In the genomic region with DNA sequence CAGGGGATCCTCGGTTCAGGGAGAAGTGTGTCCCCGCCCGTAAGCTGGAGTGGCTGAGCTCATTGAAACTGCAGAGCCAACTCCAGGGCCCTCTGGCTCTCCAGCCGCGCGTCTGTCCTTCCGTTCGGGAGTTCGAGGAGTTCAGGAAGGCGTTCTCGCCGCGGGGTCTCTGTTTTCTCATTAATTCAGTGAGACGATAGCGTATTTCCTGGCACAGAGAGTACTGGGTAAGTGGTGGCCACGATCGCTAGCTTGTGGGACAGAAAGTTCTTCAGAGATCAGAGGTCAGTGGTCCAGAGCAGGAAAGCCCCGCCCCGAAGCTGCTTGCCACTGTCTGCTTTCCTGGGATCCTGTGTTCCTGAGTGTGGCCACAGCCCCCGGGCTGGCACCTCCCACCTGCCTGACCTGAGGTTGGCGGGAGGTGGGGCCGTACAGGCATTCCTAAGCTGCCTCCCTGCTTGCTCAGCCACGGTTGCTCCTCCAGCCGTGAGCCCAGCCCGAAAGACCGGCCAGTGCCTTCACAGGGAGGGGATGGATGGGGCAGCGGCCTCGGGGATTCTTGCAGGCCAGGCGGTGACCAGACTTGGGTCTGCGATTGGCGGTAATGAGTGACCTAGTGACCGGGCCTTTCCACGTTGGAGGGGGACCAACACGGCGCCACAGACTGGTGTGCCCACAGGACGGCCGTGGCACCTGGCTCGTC, we compare ENCODE assay signal across 1 cellular context.
TF ChIP-seq lines count a peak whose summit lies in the region.

No MANE protein-coding gene starts in this region.

TF ChIP-seq in HepG2, 621 proteins besides CTCF, POLR2A, EP300 and RAD21 (continued from another document):
- TF ChIP-seq, protein P1, sequence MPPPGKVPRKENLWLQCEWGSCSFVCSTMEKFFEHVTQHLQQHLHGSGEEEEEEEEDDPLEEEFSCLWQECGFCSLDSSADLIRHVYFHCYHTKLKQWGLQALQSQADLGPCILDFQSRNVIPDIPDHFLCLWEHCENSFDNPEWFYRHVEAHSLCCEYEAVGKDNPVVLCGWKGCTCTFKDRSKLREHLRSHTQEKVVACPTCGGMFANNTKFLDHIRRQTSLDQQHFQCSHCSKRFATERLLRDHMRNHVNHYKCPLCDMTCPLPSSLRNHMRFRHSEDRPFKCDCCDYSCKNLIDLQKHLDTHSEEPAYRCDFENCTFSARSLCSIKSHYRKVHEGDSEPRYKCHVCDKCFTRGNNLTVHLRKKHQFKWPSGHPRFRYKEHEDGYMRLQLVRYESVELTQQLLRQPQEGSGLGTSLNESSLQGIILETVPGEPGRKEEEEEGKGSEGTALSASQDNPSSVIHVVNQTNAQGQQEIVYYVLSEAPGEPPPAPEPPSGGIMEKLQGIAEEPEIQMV (CRISPR knock-in tag; IDR thresholded peaks at IDR 0.05; ENCODE audit: low read depth) = peak; percentile 43; the same call in 1 of the 2 replicates
- TF ChIP-seq, protein P2, sequence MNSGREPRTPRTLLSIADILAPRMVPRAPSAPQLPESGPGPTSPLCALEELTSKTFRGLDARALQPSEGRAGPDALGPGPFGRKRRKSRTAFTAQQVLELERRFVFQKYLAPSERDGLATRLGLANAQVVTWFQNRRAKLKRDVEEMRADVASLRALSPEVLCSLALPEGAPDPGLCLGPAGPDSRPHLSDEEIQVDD (CRISPR knock-in tag; IDR thresholded peaks at IDR 0.05; ENCODE audit: borderline replicate concordance) = no peak
- TF ChIP-seq ZNF569 (CRISPR knock-in tag; IDR thresholded peaks at IDR 0.05; ENCODE audit: borderline replicate concordance) (no peak), HDAC1 (CRISPR knock-in tag; IDR thresholded peaks at IDR 0.05) (peak; percentile 54), SMAD9 (CRISPR knock-in tag; IDR thresholded peaks at IDR 0.05) (0 out of 2 replicates have a peak, but pooled peaks have one; percentile 62), SMC3 (IDR thresholded peaks at IDR 0.05; ENCODE audit: low read length) (no peak), FOXJ3 (CRISPR knock-in tag; IDR thresholded peaks at IDR 0.05; ENCODE audit: borderline replicate concordance) (no peak; the same call in 1 of the 2 replicates), TARDBP (CRISPR knock-in tag; IDR thresholded peaks at IDR 0.05) (peak; percentile 51; the same call in 1 of the 2 replicates), THYN1 (CRISPR knock-in tag; IDR thresholded peaks at IDR 0.05; ENCODE audit: borderline replicate concordance, low read depth) (0 out of 2 replicates have a peak, but pooled peaks have one; percentile 49), SALL2 (CRISPR knock-in tag; IDR thresholded peaks at IDR 0.05) (peak; percentile 38), SYNCRIP (IDR thresholded peaks at IDR 0.05; ENCODE audit: insufficient read depth, low read depth, low read length) (no peak), ZNF703 (CRISPR knock-in tag; IDR thresholded peaks at IDR 0.05; ENCODE audit: borderline replicate concordance) (no peak), SATB2 (CRISPR knock-in tag; IDR thresholded peaks at IDR 0.05) (no peak), RNF2 (conservative IDR thresholded peaks at IDR 0.05; ENCODE audit: low read depth) (no peak), RARG (CRISPR knock-in tag; IDR thresholded peaks at IDR 0.05; ENCODE audit: low read depth) (no peak), ZNF12 (CRISPR knock-in tag; IDR thresholded peaks at IDR 0.05) (no peak), ZSCAN21 (CRISPR knock-in tag; IDR thresholded peaks at IDR 0.05; ENCODE audit: borderline replicate concordance) (peak; percentile 92), JDP2 (CRISPR knock-in tag; IDR thresholded peaks at IDR 0.05; ENCODE audit: borderline replicate concordance) (no peak), SMAD3 (CRISPR knock-in tag; IDR thresholded peaks at IDR 0.05) (no peak), AKAP8 (CRISPR knock-in tag; IDR thresholded peaks at IDR 0.05) (no peak), KMT2A (CRISPR knock-in tag; IDR thresholded peaks at IDR 0.05) (peak; percentile 63; the same call in 1 of the 2 replicates), RFXAP (CRISPR knock-in tag; IDR thresholded peaks at IDR 0.05; ENCODE audit: borderline replicate concordance) (no peak), CC2D1A (CRISPR knock-in tag; IDR thresholded peaks at IDR 0.05) (no peak), RFX1 (IDR thresholded peaks at IDR 0.05) (no peak), ZNF292 (CRISPR knock-in tag; IDR thresholded peaks at IDR 0.05; ENCODE audit: borderline replicate concordance, low read depth) (peak; percentile 80; the same call in 1 of the 2 replicates), ZNF253 (CRISPR knock-in tag; IDR thresholded peaks at IDR 0.05; ENCODE audit: borderline replicate concordance) (0 out of 2 replicates have a peak, but pooled peaks have one; percentile 35), MAFF (IDR thresholded peaks at IDR 0.05; ENCODE audit: low read depth, low read length) (no peak), CHD2 (IDR thresholded peaks at IDR 0.05; ENCODE audit: low read depth, low read length) (no peak), ZNF501 (CRISPR knock-in tag; IDR thresholded peaks at IDR 0.05) (peak; percentile 28; the same call in 1 of the 2 replicates), ELF3 (CRISPR knock-in tag; IDR thresholded peaks at IDR 0.05) (peak; percentile 70; the same call in 1 of the 2 replicates), ZNF678 (CRISPR knock-in tag; IDR thresholded peaks at IDR 0.05) (peak; percentile 67; the same call in 1 of the 2 replicates), PLRG1 (conservative IDR thresholded peaks at IDR 0.05) (no peak), ZNF556 (CRISPR knock-in tag; IDR thresholded peaks at IDR 0.05; ENCODE audit: borderline replicate concordance) (peak; percentile 19; the same call in 1 of the 2 replicates), NR1H2 (CRISPR knock-in tag; IDR thresholded peaks at IDR 0.05; ENCODE audit: borderline replicate concordance, low read depth) (peak; percentile 67; the same call in 1 of the 2 replicates), REXO4 (CRISPR knock-in tag; IDR thresholded peaks at IDR 0.05; ENCODE audit: borderline replicate concordance) (no peak), ZNF136 (CRISPR knock-in tag; IDR thresholded peaks at IDR 0.05; ENCODE audit: low read depth) (0 out of 2 replicates have a peak, but pooled peaks have one; percentile 53), ZNF337 (CRISPR knock-in tag; IDR thresholded peaks at IDR 0.05; ENCODE audit: borderline replicate concordance, low read depth) (no peak), PTBP1 (IDR thresholded peaks at IDR 0.05; ENCODE audit: low read depth, low read length, poor library complexity, severe bottlenecking) (no peak)
- TF ChIP-seq, protein P3, sequence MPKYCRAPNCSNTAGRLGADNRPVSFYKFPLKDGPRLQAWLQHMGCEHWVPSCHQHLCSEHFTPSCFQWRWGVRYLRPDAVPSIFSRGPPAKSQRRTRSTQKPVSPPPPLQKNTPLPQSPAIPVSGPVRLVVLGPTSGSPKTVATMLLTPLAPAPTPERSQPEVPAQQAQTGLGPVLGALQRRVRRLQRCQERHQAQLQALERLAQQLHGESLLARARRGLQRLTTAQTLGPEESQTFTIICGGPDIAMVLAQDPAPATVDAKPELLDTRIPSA (CRISPR knock-in tag; IDR thresholded peaks at IDR 0.05; ENCODE audit: borderline replicate concordance) = no peak
- TF ChIP-seq, protein P4, sequence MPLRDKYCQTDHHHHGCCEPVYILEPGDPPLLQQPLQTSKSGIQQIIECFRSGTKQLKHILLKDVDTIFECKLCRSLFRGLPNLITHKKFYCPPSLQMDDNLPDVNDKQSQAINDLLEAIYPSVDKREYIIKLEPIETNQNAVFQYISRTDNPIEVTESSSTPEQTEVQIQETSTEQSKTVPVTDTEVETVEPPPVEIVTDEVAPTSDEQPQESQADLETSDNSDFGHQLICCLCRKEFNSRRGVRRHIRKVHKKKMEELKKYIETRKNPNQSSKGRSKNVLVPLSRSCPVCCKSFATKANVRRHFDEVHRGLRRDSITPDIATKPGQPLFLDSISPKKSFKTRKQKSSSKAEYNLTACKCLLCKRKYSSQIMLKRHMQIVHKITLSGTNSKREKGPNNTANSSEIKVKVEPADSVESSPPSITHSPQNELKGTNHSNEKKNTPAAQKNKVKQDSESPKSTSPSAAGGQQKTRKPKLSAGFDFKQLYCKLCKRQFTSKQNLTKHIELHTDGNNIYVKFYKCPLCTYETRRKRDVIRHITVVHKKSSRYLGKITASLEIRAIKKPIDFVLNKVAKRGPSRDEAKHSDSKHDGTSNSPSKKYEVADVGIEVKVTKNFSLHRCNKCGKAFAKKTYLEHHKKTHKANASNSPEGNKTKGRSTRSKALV (CRISPR knock-in tag; IDR thresholded peaks at IDR 0.05) = peak; percentile 80; the same call in 1 of the 2 replicates
- TF ChIP-seq, protein P5, sequence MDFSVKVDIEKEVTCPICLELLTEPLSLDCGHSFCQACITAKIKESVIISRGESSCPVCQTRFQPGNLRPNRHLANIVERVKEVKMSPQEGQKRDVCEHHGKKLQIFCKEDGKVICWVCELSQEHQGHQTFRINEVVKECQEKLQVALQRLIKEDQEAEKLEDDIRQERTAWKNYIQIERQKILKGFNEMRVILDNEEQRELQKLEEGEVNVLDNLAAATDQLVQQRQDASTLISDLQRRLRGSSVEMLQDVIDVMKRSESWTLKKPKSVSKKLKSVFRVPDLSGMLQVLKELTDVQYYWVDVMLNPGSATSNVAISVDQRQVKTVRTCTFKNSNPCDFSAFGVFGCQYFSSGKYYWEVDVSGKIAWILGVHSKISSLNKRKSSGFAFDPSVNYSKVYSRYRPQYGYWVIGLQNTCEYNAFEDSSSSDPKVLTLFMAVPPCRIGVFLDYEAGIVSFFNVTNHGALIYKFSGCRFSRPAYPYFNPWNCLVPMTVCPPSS (IDR thresholded peaks at IDR 0.05) = no peak
- TF ChIP-seq, protein P6, sequence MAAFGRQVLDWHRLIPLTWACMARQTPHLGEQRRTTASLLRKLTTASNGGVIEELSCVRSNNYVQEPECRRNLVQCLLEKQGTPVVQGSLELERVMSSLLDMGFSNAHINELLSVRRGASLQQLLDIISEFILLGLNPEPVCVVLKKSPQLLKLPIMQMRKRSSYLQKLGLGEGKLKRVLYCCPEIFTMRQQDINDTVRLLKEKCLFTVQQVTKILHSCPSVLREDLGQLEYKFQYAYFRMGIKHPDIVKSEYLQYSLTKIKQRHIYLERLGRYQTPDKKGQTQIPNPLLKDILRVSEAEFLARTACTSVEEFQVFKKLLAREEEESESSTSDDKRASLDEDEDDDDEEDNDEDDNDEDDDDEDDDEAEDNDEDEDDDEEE (CRISPR knock-in tag; IDR thresholded peaks at IDR 0.05) = peak; percentile 82; the same call in 1 of the 2 replicates
- TF ChIP-seq, protein P7, sequence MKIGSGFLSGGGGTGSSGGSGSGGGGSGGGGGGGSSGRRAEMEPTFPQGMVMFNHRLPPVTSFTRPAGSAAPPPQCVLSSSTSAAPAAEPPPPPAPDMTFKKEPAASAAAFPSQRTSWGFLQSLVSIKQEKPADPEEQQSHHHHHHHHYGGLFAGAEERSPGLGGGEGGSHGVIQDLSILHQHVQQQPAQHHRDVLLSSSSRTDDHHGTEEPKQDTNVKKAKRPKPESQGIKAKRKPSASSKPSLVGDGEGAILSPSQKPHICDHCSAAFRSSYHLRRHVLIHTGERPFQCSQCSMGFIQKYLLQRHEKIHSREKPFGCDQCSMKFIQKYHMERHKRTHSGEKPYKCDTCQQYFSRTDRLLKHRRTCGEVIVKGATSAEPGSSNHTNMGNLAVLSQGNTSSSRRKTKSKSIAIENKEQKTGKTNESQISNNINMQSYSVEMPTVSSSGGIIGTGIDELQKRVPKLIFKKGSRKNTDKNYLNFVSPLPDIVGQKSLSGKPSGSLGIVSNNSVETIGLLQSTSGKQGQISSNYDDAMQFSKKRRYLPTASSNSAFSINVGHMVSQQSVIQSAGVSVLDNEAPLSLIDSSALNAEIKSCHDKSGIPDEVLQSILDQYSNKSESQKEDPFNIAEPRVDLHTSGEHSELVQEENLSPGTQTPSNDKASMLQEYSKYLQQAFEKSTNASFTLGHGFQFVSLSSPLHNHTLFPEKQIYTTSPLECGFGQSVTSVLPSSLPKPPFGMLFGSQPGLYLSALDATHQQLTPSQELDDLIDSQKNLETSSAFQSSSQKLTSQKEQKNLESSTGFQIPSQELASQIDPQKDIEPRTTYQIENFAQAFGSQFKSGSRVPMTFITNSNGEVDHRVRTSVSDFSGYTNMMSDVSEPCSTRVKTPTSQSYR (CRISPR knock-in tag; IDR thresholded peaks at IDR 0.05; ENCODE audit: borderline replicate concordance) = peak; percentile 57; the same call in 1 of the 2 replicates
- TF ChIP-seq, protein P8, sequence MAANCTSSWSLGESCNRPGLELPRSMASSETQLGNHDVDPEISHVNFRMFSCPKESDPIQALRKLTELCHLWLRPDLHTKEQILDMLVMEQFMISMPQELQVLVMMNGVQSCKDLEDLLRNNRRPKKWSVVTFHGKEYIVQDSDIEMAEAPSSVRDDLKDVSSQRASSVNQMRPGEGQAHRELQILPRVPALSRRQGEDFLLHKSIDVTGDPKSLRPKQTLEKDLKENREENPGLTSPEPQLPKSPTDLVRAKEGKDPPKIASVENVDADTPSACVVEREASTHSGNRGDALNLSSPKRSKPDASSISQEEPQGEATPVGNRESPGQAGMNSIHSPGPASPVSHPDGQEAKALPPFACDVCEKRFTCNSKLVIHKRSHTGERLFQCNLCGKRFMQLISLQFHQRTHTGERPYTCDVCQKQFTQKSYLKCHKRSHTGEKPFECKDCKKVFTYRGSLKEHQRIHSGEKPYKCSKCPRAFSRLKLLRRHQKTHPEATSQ (CRISPR knock-in tag; IDR thresholded peaks at IDR 0.05; ENCODE audit: borderline replicate concordance) = no peak; the same call in 1 of the 2 replicates
- TF ChIP-seq, protein P9, sequence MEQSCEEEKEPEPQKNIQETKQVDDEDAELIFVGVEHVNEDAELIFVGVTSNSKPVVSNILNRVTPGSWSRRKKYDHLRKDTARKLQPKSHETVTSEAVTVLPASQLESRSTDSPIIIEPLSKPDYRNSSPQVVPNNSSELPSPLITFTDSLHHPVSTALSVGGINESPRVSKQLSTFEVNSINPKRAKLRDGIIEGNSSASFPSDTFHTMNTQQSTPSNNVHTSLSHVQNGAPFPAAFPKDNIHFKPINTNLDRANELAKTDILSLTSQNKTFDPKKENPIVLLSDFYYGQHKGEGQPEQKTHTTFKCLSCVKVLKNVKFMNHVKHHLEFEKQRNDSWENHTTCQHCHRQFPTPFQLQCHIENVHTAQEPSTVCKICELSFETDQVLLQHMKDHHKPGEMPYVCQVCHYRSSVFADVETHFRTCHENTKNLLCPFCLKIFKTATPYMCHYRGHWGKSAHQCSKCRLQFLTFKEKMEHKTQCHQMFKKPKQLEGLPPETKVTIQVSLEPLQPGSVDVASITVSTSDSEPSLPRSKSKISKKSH (CRISPR knock-in tag; IDR thresholded peaks at IDR 0.05; ENCODE audit: borderline replicate concordance) = no peak; the same call in 1 of the 2 replicates
- TF ChIP-seq, protein P10, sequence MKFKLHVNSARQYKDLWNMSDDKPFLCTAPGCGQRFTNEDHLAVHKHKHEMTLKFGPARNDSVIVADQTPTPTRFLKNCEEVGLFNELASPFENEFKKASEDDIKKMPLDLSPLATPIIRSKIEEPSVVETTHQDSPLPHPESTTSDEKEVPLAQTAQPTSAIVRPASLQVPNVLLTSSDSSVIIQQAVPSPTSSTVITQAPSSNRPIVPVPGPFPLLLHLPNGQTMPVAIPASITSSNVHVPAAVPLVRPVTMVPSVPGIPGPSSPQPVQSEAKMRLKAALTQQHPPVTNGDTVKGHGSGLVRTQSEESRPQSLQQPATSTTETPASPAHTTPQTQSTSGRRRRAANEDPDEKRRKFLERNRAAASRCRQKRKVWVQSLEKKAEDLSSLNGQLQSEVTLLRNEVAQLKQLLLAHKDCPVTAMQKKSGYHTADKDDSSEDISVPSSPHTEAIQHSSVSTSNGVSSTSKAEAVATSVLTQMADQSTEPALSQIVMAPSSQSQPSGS (CRISPR knock-in tag; IDR thresholded peaks at IDR 0.05) = peak; percentile 52; the same call in 1 of the 2 replicates
